ENCODE assay signal across 8 cellular contexts in genomic region chr20:36154696-36155628, GRCh38. TPM values are rescaled to one million over a fixed set of nuclear protein-coding genes. Genes with fewer than 3 reads are reported as not detected.
DNase-seq lines count a peak whose midpoint lies in the region; ATAC-seq and TF ChIP-seq lines count a peak whose summit lies in the region.

Gene EPB41L1 (plus strand): TSS chr20:36154740. CDS start chr20:36173778, 19,038 bp downstream.

- H3K9me3 Mint-ChIP-seq in T-helper 2 cell treated with Interferon-gamma antibody and Interleukin-4, amounts not matched to agents 5 μg/mL and 100 μg/mL, for 36 hours: no peaks in the 10 kb centered on the region
- H3K9me3 Mint-ChIP-seq in activated T-helper 17 cell treated with anti-CD3 and anti-CD28 coated beads, Interleukin-2, amount 50 U/mL, for 72 hours: no peaks in the 10 kb centered on the region

- no peak for TF ChIP-seq CTCF in heart right ventricle (IDR thresholded peaks at IDR 0.05)

- no peaks in the 10 kb centered on the region for H3K36me3 Mint-ChIP-seq in T-helper 2 cell treated with Interferon-gamma antibody and Interleukin-4, amounts not matched to agents 5 μg/mL and 100 μg/mL, for 36 hours (ENCODE audit: low read depth)
- no peaks in the 10 kb centered on the region for H3K36me3 Mint-ChIP-seq in activated T-helper 17 cell treated with anti-CD3 and anti-CD28 coated beads, Interleukin-2, amount 50 U/mL, for 72 hours (ENCODE audit: low read depth)

- H3K27me3 Mint-ChIP-seq in T-helper 2 cell treated with Interferon-gamma antibody and Interleukin-4, amounts not matched to agents 5 μg/mL and 100 μg/mL, for 36 hours (ENCODE audit: low read depth): peaks cover 31% of the 10 kb centered on the region
- peaks cover 23% of the 10 kb centered on the region for H3K27me3 Mint-ChIP-seq in activated T-helper 17 cell treated with anti-CD3 and anti-CD28 coated beads, Interleukin-2, amount 50 U/mL, for 72 hours

- ATAC-seq in activated T-helper 17 cell treated with anti-CD3 and anti-CD28 coated beads, Interleukin-2, amount 50 U/mL, for 72 hours (replicated peaks): no peak
- ATAC-seq in heart right ventricle (peak in 6 of 8 donors; percentile 2 to 7 (median 4)), HG02642 (IDR thresholded peaks at IDR 0.05; ENCODE audit: poor library complexity, unreplicated experiment) (no peak)

- H3K36me3 ChIP-seq in heart right ventricle: no peaks in the 10 kb centered on the region

- H3K27ac ChIP-seq in heart right ventricle: peak within 1 kb of the TSS; percentile 36 to 83 (median 72)

- peak within 1 kb of the TSS; percentile 43 to 75 (median 67) for H3K4me3 ChIP-seq in heart right ventricle

- H3K4me1 Mint-ChIP-seq in T-helper 2 cell treated with Interferon-gamma antibody and Interleukin-4, amounts not matched to agents 5 μg/mL and 100 μg/mL, for 36 hours (ENCODE audit: low read depth): peaks cover 2% of the 10 kb centered on the region
- H3K4me1 Mint-ChIP-seq in activated T-helper 17 cell treated with anti-CD3 and anti-CD28 coated beads, Interleukin-2, amount 50 U/mL, for 72 hours: no peaks in the 10 kb centered on the region

- DNase-seq in T-helper 2 cell treated with Interferon-gamma antibody and Interleukin-4, amounts not matched to agents 5 μg/mL and 100 μg/mL, for 36 hours (ENCODE audit: low spot score): no peak
- DNase-seq in T-helper 2 cell: no peak
- DNase-seq in heart right ventricle: peak in 1 of 2 donors; percentile 30
- peak; percentile 52 for DNase-seq in pons (ENCODE audit: low spot score)
- no peak for DNase-seq in HK-2 (ENCODE audit: unreplicated experiment)
- no peak for DNase-seq in SHP77 treated with DMSO at 0.1 percent for 48 hours (lab: John Stamatoyannopoulos, UW)

- WGBS in heart right ventricle, 2 donors: 12 to 14% methylated on average over 39 to 47 of the region's 51 CpGs

- H3K27ac Mint-ChIP-seq in T-helper 2 cell treated with Interferon-gamma antibody and Interleukin-4, amounts not matched to agents 5 μg/mL and 100 μg/mL, for 36 hours: no peak within 1 kb of the TSS
- no peak within 1 kb of the TSS for H3K27ac Mint-ChIP-seq in activated T-helper 17 cell treated with anti-CD3 and anti-CD28 coated beads, Interleukin-2, amount 50 U/mL, for 72 hours

- intact Hi-C loops in heart right ventricle (cut with DNase I): loop anchor here in 5 of 10 donors (5.0 kb wide), 3 partner anchors 42 to 282 kb away; no protein-coding TSS in a partner anchor

- H3K9me3 ChIP-seq in heart right ventricle: no peaks in the 10 kb centered on the region

- peaks cover 0 to 22% (median 0%) of the 10 kb centered on the region in 7 donors for H3K27me3 ChIP-seq in heart right ventricle

- peaks cover 10 to 65% (median 25%) of the 10 kb centered on the region in 9 donors for H3K4me1 ChIP-seq in heart right ventricle

- peak within 1 kb of the TSS; percentile 52 for H3K4me3 Mint-ChIP-seq in T-helper 2 cell treated with Interferon-gamma antibody and Interleukin-4, amounts not matched to agents 5 μg/mL and 100 μg/mL, for 36 hours
- H3K4me3 Mint-ChIP-seq in activated T-helper 17 cell treated with anti-CD3 and anti-CD28 coated beads, Interleukin-2, amount 50 U/mL, for 72 hours: peak within 1 kb of the TSS; percentile 47

RNA-seq across cellular contexts. Expression of gene EPB41L1, which starts in this region (rescaled TPM):
- 1 to 10 TPM in 1 of 2 donors, under 1 TPM in 1; 0.26 to 1.0 TPM for total RNA-seq in activated T-helper 17 cell treated with anti-CD3 and anti-CD28 coated beads, Interleukin-2, amount 50 U/mL, for 72 hours
- 10 to 100 TPM; 11.1 to 21.7 (median 16.9) TPM for total RNA-seq in heart right ventricle
- polyA plus RNA-seq in heart right ventricle: 1 to 10 TPM; 7.5 to 8.0 TPM

Comparison
In these comparisons a context has a peak if more than half of its experiments do, and no peak if none do; other contexts are left out.
1. RNA of gene EPB41L1 (total RNA-seq): 11.1 to 21.7 TPM in heart right ventricle; 0.26 to 1.0 TPM in activated T-helper 17 cell treated with anti-CD3 and anti-CD28 coated beads, Interleukin-2, amount 50 U/mL, for 72 hours; every median in the first group is over 4 times any median in the second.
2. ATAC-seq: peak in heart right ventricle (6 of 8); none in activated T-helper 17 cell treated with anti-CD3 and anti-CD28 coated beads, Interleukin-2, amount 50 U/mL, for 72 hours (single experiment) and HG02642 (single experiment).